Comparison of ENCODE assay signal across 8 cellular contexts in the genomic region with DNA sequence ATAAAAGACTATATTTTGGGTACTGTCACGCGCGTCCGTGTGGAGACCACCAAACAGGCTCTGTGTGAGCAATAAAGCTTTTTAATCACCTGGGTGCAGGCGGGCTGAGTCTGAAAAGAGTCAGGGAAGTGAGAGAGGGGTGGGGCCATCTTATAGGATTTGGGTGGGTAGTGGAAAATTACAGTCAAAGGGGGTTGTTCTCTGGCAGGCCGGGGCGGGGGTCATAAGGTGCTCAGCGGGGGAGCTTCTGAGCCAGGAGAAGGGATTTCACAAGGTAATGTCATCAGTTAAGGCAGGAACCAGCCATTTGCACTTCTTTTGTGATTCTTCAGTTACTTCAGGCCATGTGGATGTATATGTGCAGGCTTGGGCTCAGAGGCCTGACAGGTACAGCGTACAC. TPM values are rescaled to one million over a fixed set of nuclear protein-coding genes. Genes with fewer than 3 reads are reported as not detected.
DNase-seq lines count a peak whose midpoint lies in the region; ATAC-seq and TF ChIP-seq lines count a peak whose summit lies in the region.
"Not testable (repeated sequence)": the region's sequence is repeated elsewhere in the genome, so short reads cannot be mapped to it uniquely, and the experiment has no call there.

No MANE protein-coding gene starts in this region.

- H3K9me3 Mint-ChIP-seq in CD4-positive, alpha-beta T cell; T-cell; activated CD8-positive, alpha-beta T cell treated with anti-CD3 and anti-CD28 coated beads, Interleukin-2, amount 10 ng/mL, durations not matched to agents 7 days and 5 days (ENCODE audit: insufficient read depth); naive thymus-derived CD8-positive, alpha-beta T cell: not testable (repeated sequence)

- POLR2A ChIA-PET in CD4-positive, alpha-beta T cell (lab: Charles Lee), result interaction anchor here (0.7 to 3.0 kb wide), 4 partner anchors 45 to 249 kb away, joined by 3 to 17 read pairs (median 13); partner anchors contain the start of genes RNF149 and RPL31
- POLR2A ChIA-PET in T-cell (lab: Charles Lee), result interaction anchor here in 1 of 2 donors (0.5 to 0.6 kb wide), 3 partner anchors 20 to 671 kb away, joined by 3 to 4 read pairs (median 3); no protein-coding TSS in a partner anchor
- POLR2A ChIA-PET in activated CD8-positive, alpha-beta T cell treated with anti-CD3 and anti-CD28 coated beads, Interleukin-2, amount 10 ng/mL, durations not matched to agents 7 days and 5 days (lab: Charles Lee), result interaction anchor here (0.9 to 1.5 kb wide), 5 partner anchors 8 to 249 kb away, joined by 3 to 9 read pairs (median 5); partner anchors contain the start of gene RPL31
- POLR2A ChIA-PET in naive thymus-derived CD8-positive, alpha-beta T cell (lab: Charles Lee), result interaction anchor here (0.8 to 1.5 kb wide), 2 partner anchors 55 to 446 kb away, joined by 3 to 7 read pairs; partner anchors contain the start of gene MAP4K4

- peaks cover 37% of the 10 kb centered on the region for H3K79me2 ChIP-seq in mammary epithelial cell (ENCODE audit: insufficient read depth, low read length)

- H3K4me1 Mint-ChIP-seq in CD4-positive, alpha-beta T cell (ENCODE audit: low read depth), result peaks cover 45% of the 10 kb centered on the region
- H3K4me1 Mint-ChIP-seq in T-cell, result peaks cover 27 to 38% (median 38%) of the 10 kb centered on the region in 3 donors
- H3K4me1 Mint-ChIP-seq in activated CD8-positive, alpha-beta T cell treated with anti-CD3 and anti-CD28 coated beads, Interleukin-2, amount 10 ng/mL, durations not matched to agents 7 days and 5 days (ENCODE audit: low read depth), result peaks cover 35% of the 10 kb centered on the region
- H3K4me1 Mint-ChIP-seq in naive thymus-derived CD8-positive, alpha-beta T cell, result peaks cover 24 to 47% (median 38%) of the 10 kb centered on the region in 4 donors

- WGBS in mammary epithelial cell (ENCODE audit: low coverage, missing lambda C conversion rate), result 64% methylated on average over 9 of the region's 9 CpGs
- WGBS in stomach, 5 donors, result 47 to 72% (median 52%) methylated on average over 9 of the region's 9 CpGs

- dilution Hi-C loops in mammary epithelial cell (cut with HindIII; ENCODE audit: low sequenced_read_pairs), result not testable (repeated sequence)

- not testable (repeated sequence) for H3K27me3 Mint-ChIP-seq in CD4-positive, alpha-beta T cell; T-cell; activated CD8-positive, alpha-beta T cell treated with anti-CD3 and anti-CD28 coated beads, Interleukin-2, amount 10 ng/mL, durations not matched to agents 7 days and 5 days (ENCODE audit: low read depth); naive thymus-derived CD8-positive, alpha-beta T cell

- in situ Hi-C loops in mammary epithelial cell (cut with MboI; ENCODE audit: low sequenced_read_pairs in 2 of 2), result not testable (repeated sequence)

- peaks cover 28% of the 10 kb centered on the region for H3K36me3 Mint-ChIP-seq in CD4-positive, alpha-beta T cell (ENCODE audit: low read depth)
- not testable (repeated sequence) for H3K36me3 Mint-ChIP-seq in T-cell; naive thymus-derived CD8-positive, alpha-beta T cell
- peaks cover 24% of the 10 kb centered on the region for H3K36me3 Mint-ChIP-seq in activated CD8-positive, alpha-beta T cell treated with anti-CD3 and anti-CD28 coated beads, Interleukin-2, amount 10 ng/mL, durations not matched to agents 7 days and 5 days (ENCODE audit: low read depth)

- peak overlapping the region; percentile 61 for H3K4me3 Mint-ChIP-seq in CD4-positive, alpha-beta T cell
- peak overlapping the region in 2 of 3 donors; percentile 17 to 54 for H3K4me3 Mint-ChIP-seq in T-cell
- H3K4me3 Mint-ChIP-seq in activated CD8-positive, alpha-beta T cell treated with anti-CD3 and anti-CD28 coated beads, Interleukin-2, amount 10 ng/mL, durations not matched to agents 7 days and 5 days, result peak overlapping the region; percentile 34
- peak overlapping the region in 5 of 10 donors; percentile 25 to 62 (median 50) for H3K4me3 Mint-ChIP-seq in naive thymus-derived CD8-positive, alpha-beta T cell

- H3K4me3 ChIP-seq in LNCaP clone FGC (ENCODE audit: low read depth, low read length), result peak overlapping the region; percentile 78; the same call in 1 of the 2 replicates
- not testable (repeated sequence) for H3K4me3 ChIP-seq in mammary epithelial cell (replicated peaks in 1 of 3; ENCODE audit: insufficient read depth in 1 of 3, low read depth in 2 of 3, low read length in 3 of 3)
- peak overlapping the region; percentile 82 for H3K4me3 ChIP-seq in iPS-20b (ENCODE audit: low read length)
- H3K4me3 ChIP-seq in stomach, result peak overlapping the region in 2 of 4 donors; percentile 77 to 87

- not testable (repeated sequence) for H4K20me1 ChIP-seq in mammary epithelial cell (ENCODE audit: insufficient read depth, low read length)

- TF ChIP-seq EP300 in stomach (IDR thresholded peaks at IDR 0.05), result not testable (repeated sequence)

- H3K9ac ChIP-seq in mammary epithelial cell (ENCODE audit: insufficient read depth, low read length), result peak overlapping the region; percentile 47
- not testable (repeated sequence) for H3K9ac ChIP-seq in iPS-20b (ENCODE audit: low read depth, low read length)

- not testable (repeated sequence) for H3K27ac ChIP-seq in CD4-positive, alpha-beta T cell (ENCODE audit: low read depth, low read length); mammary epithelial cell (ENCODE audit: insufficient read depth, low read depth, low read length); iPS-20b (ENCODE audit: low read length)
- H3K27ac ChIP-seq in stomach, result peak overlapping the region; percentile 33 to 98 (median 98)

- TF ChIP-seq POLR2A in stomach (IDR thresholded peaks at IDR 0.05), result not testable (repeated sequence)

- TF ChIP-seq CTCF in CD4-positive, alpha-beta T cell (IDR thresholded peaks at IDR 0.05); LNCaP clone FGC (IDR thresholded peaks at IDR 0.05; ENCODE audit: control insufficient read depth, extremely low read depth, insufficient read depth); mammary epithelial cell (conservative IDR thresholded peaks at IDR 0.05 in 1 of 2, IDR thresholded peaks at IDR 0.05 in 1 of 2; ENCODE audit: extremely low read depth in 1 of 2, insufficient read depth in 1 of 2, low read depth in 1 of 2, low read length in 2 of 2); stomach (IDR thresholded peaks at IDR 0.05): not testable (repeated sequence)

- H3K4me2 ChIP-seq in mammary epithelial cell (ENCODE audit: insufficient read depth, low read depth, low read length), result peak overlapping the region; percentile 76

- H3K27ac Mint-ChIP-seq in CD4-positive, alpha-beta T cell, result peak overlapping the region; percentile 93
- H3K27ac Mint-ChIP-seq in T-cell, result peak overlapping the region; percentile 15 to 71
- H3K27ac Mint-ChIP-seq in activated CD8-positive, alpha-beta T cell treated with anti-CD3 and anti-CD28 coated beads, Interleukin-2, amount 10 ng/mL, durations not matched to agents 7 days and 5 days, result peak overlapping the region; percentile 2
- H3K27ac Mint-ChIP-seq in naive thymus-derived CD8-positive, alpha-beta T cell, result peak overlapping the region in 7 of 10 donors; percentile 4 to 78 (median 35)

- peak overlapping the region; percentile 52 for H2AFZ ChIP-seq in mammary epithelial cell (ENCODE audit: low read depth, low read length)

- H3K36me3 ChIP-seq in mammary epithelial cell (ENCODE audit: insufficient read depth, low read length); iPS-20b (ENCODE audit: insufficient read depth, low read depth, low read length); stomach: not testable (repeated sequence)

- not testable (repeated sequence) for ATAC-seq in CD4-positive, alpha-beta T cell (ENCODE audit: poor library complexity); T-cell (replicated peaks in 1 of 4); activated CD8-positive, alpha-beta T cell treated with anti-CD3 and anti-CD28 coated beads, Interleukin-2, amount 10 ng/mL, durations not matched to agents 7 days and 5 days; naive thymus-derived CD8-positive, alpha-beta T cell

- BruUV-seq in mammary epithelial cell (replicated peaks; lab: Mats Ljungman, UMichigan), result not testable (repeated sequence)

- DNase-seq in CD4-positive, alpha-beta T cell; LNCaP clone FGC (ENCODE audit: low read depth); T-cell; activated CD8-positive, alpha-beta T cell treated with anti-CD3 and anti-CD28 coated beads, Interleukin-2, amount 10 ng/mL, durations not matched to agents 7 days and 5 days; mammary epithelial cell; naive thymus-derived CD8-positive, alpha-beta T cell; stomach: not testable (repeated sequence)

- not testable (repeated sequence) for H3K9me3 ChIP-seq in CD4-positive, alpha-beta T cell (ENCODE audit: control insufficient read depth, low read length); mammary epithelial cell (replicated peaks; ENCODE audit: insufficient read depth, low read length); iPS-20b (ENCODE audit: insufficient read depth, low read depth, low read length); stomach

- intact Hi-C loops in CD4-positive, alpha-beta T cell (cut with DNase I, micrococcal nuclease), result loop anchor here (5.0 kb wide), 4 partner anchors 136 to 689 kb away; partner anchors contain the start of genes RPL31 (in 2 of the 2), CREG2 (in 1 of the 2), MAP4K4 (in 1 of the 2) and PDCL3 (in 1 of the 2)
- intact Hi-C loops in mammary epithelial cell (cut with micrococcal nuclease), result loop anchor here (1.0 to 5.0 kb wide), 2 partner anchors 11 to 99 kb away; partner anchors contain the start of gene TBC1D8
- intact Hi-C loops in stomach (cut with DNase I; ENCODE audit: low total_unique reads), result not testable (repeated sequence)

- H3K4me1 ChIP-seq in mammary epithelial cell (ENCODE audit: insufficient read depth, low read length), result peaks cover 33% of the 10 kb centered on the region
- peaks cover 16% of the 10 kb centered on the region for H3K4me1 ChIP-seq in iPS-20b (ENCODE audit: insufficient read depth, low read length)
- H3K4me1 ChIP-seq in stomach, result peaks cover 27 to 51% (median 41%) of the 10 kb centered on the region in 4 donors

- not testable (repeated sequence) for H3K27me3 ChIP-seq in CD4-positive, alpha-beta T cell (ENCODE audit: control insufficient read depth, insufficient read depth, low read length); mammary epithelial cell (ENCODE audit: insufficient read depth, low read length); iPS-20b (ENCODE audit: insufficient read depth, low read length); stomach

- CTCF ChIA-PET in CD4-positive, alpha-beta T cell (lab: Charles Lee), result interaction anchor here (1.0 to 1.3 kb wide), 2 partner anchors 11 to 92 kb away, joined by 3 to 4 read pairs; no protein-coding TSS in a partner anchor
- CTCF ChIA-PET in T-cell (lab: Charles Lee), result interaction anchor here in 1 of 2 donors (0.7 to 0.8 kb wide), 2 partner anchors 252 to 1485 kb away, joined by 3 read pairs; a partner anchor contains a TSS
- CTCF ChIA-PET in activated CD8-positive, alpha-beta T cell treated with anti-CD3 and anti-CD28 coated beads, Interleukin-2, amount 10 ng/mL, durations not matched to agents 7 days and 5 days (lab: Charles Lee), result interaction anchor here (1.0 to 3.2 kb wide), 6 partner anchors 11 to 239 kb away, joined by 3 to 24 read pairs (median 14); partner anchors contain the start of gene RFX8
- CTCF ChIA-PET in mammary epithelial cell (lab: Charles Lee; ENCODE audit: low non-redundant PET), result interaction anchor here (0.6 kb wide), 1 partner anchor 519 kb away, joined by 7 read pairs; no protein-coding TSS in a partner anchor

RNA-seq across cellular contexts. Expression of gene CNOT11, which starts 1.4 kb away (rescaled TPM):
- 10 to 100 TPM; 39.4 to 46.8 TPM for total RNA-seq in CD4-positive, alpha-beta T cell
- 10 to 100 TPM; 45.8 to 52.5 (median 50.7) TPM for total RNA-seq in T-cell
- total RNA-seq in activated CD8-positive, alpha-beta T cell treated with anti-CD3 and anti-CD28 coated beads, Interleukin-2, amount 10 ng/mL, durations not matched to agents 7 days and 5 days, result 10 to 100 TPM; 64.4 to 64.7 TPM
- 10 to 100 TPM; 43.8 to 53.7 TPM for total RNA-seq in mammary epithelial cell
- polyA plus RNA-seq in mammary epithelial cell, result 64.3 TPM
- 186 TPM for polyA minus RNA-seq in mammary epithelial cell
- 10 to 100 TPM; 51.6 to 62.4 TPM for total RNA-seq in naive thymus-derived CD8-positive, alpha-beta T cell
- 10 to 100 TPM; 64.2 to 69.3 (median 64.9) TPM for polyA plus RNA-seq in naive thymus-derived CD8-positive, alpha-beta T cell
- total RNA-seq in stomach, result 10 to 100 TPM in 4 of 5 donors, 1 to 10 TPM in 1; 9.3 to 71.4 (median 25.3) TPM
- polyA plus RNA-seq in stomach, result 10 to 100 TPM; 16.1 to 26.6 (median 21.3) TPM

RNA-seq across cellular contexts. Expression of gene RNF149, which starts 57.3 kb away (rescaled TPM):
- 100 to 1,000 TPM; 139 to 150 TPM for total RNA-seq in CD4-positive, alpha-beta T cell
- total RNA-seq in T-cell (100 to 1,000 TPM; 114 to 139 (median 123) TPM), mammary epithelial cell (10 to 100 TPM; 53.0 to 55.8 TPM), stomach (100 to 1,000 TPM in 1 of 5 donors, 10 to 100 TPM in 4; 25.7 to 154 (median 48.4) TPM)
- total RNA-seq in activated CD8-positive, alpha-beta T cell treated with anti-CD3 and anti-CD28 coated beads, Interleukin-2, amount 10 ng/mL, durations not matched to agents 7 days and 5 days, result 10 to 100 TPM; 64.2 to 71.5 TPM
- polyA plus RNA-seq in mammary epithelial cell (25.0 TPM), stomach (10 to 100 TPM; 14.8 to 34.9 (median 17.6) TPM)
- polyA minus RNA-seq in mammary epithelial cell, result 80.4 TPM
- total RNA-seq in naive thymus-derived CD8-positive, alpha-beta T cell, result 100 to 1,000 TPM; 108 to 114 TPM
- 10 to 100 TPM; 36.6 to 41.6 (median 39.0) TPM for polyA plus RNA-seq in naive thymus-derived CD8-positive, alpha-beta T cell

Comparison
In these comparisons a context has a peak if more than half of its experiments do, and no peak if none do; other contexts are left out.
1. H3K27ac Mint-ChIP-seq: peak in every context shown above with its lines; median percentile 93 in CD4-positive, alpha-beta T cell; 43 in T-cell; 35 in naive thymus-derived CD8-positive, alpha-beta T cell; 2 in activated CD8-positive, alpha-beta T cell treated with anti-CD3 and anti-CD28 coated beads, Interleukin-2, amount 10 ng/mL, durations not matched to agents 7 days and 5 days.